Comparison of ENCODE assay signal across 8 cellular contexts in the genomic region with DNA sequence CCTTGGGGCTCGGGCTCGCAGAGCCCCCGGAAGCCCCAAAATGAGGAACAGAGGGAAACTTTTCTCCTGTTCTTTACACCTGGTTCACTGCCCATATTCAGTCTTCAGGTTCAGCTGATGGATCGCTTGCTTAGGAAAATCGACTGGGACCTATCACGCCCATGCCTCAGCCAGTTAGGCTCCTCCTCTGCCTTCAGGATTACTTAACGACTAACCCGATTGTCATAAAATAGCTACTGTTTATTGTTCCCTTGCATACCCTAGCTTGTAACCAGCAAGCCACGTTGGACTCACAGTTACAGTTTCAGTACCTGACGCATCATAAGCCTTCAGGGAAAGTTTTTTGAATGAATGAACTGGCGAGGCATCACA. TPM values are rescaled to one million over a fixed set of nuclear protein-coding genes. Genes with fewer than 3 reads are reported as not detected.
A peak's percentile ranks its signal among the peaks of the same experiment; 100 is the strongest.
DNase-seq lines count a peak whose midpoint lies in the region; ATAC-seq and TF ChIP-seq lines count a peak whose summit lies in the region.

No MANE protein-coding gene starts in this region.

- DNase-seq in AG04450 (ENCODE audit: low read depth, low spot score) (no peak), HFF-Myc (ENCODE audit: extremely low read depth, low read depth) (no peak), amniotic epithelial cell (ENCODE audit: low read depth) (peak; percentile 27), right lobe of liver (no peak), transverse colon (no peak), mesenteric fat pad (ENCODE audit: low spot score) (no peak)
- DNase-seq in stimulated activated naive CD4-positive, alpha-beta T cell (lab: John Stamatoyannopoulos, UW), result no peak
- no peak for DNase-seq in central memory CD4-positive, alpha-beta T cell

- H3K4me3 ChIP-seq in AG04450 (ENCODE audit: low read depth, low read length) (peak overlapping the region; percentile 91), HFF-Myc (replicated peaks; ENCODE audit: low read depth, low read length) (peak overlapping the region; percentile 90), right lobe of liver (peak overlapping the region; percentile 96 to 99 (median 99)), transverse colon (peak overlapping the region; percentile 52 to 92 (median 84))

- CTCF ChIA-PET in AG04450 (lab: Charles Lee), result interaction anchor here (0.6 to 2.1 kb wide), 3 partner anchors 24 to 519 kb away, joined by 3 to 9 read pairs (median 3); no protein-coding TSS in a partner anchor

- no peaks in the 10 kb centered on the region for H3K9me3 ChIP-seq in AG04450 (ENCODE audit: control insufficient read depth, insufficient read depth, low read length)
- H3K9me3 ChIP-seq in right lobe of liver, result no peaks in the 10 kb centered on the region
- H3K9me3 ChIP-seq in transverse colon, result no peaks in the 10 kb centered on the region

- peaks cover 0 to 45% (median 29%) of the 10 kb centered on the region in 4 donors for H3K36me3 ChIP-seq in right lobe of liver
- H3K36me3 ChIP-seq in transverse colon, result peaks cover 0 to 46% (median 20%) of the 10 kb centered on the region in 4 donors

- no peaks in the 10 kb centered on the region for H3K27me3 ChIP-seq in AG04450 (ENCODE audit: control insufficient read depth, insufficient read depth, low read length)
- no peaks in the 10 kb centered on the region for H3K27me3 ChIP-seq in right lobe of liver
- no peaks in the 10 kb centered on the region for H3K27me3 ChIP-seq in transverse colon

- POLR2A ChIA-PET in AG04450 (lab: Yijun Ruan, JAX), result interaction anchor here (0.6 to 1.7 kb wide), 6 partner anchors 8 to 249 kb away, joined by 3 to 12 read pairs (median 5); partner anchors contain the start of gene MTOR

- WGBS in right lobe of liver (ENCODE audit: insufficient coverage, low coverage, low lambda C conversion rate, missing lambda C conversion rate), result 0% methylated on average over 11 of the region's 11 CpGs
- 0% methylated on average over 11 of the region's 11 CpGs; no CpG with 5 or more reads in 1 of the 2 donors for WGBS in transverse colon (ENCODE audit: low coverage in 1 of 2), 2 donors

- no peak for ATAC-seq in right lobe of liver

- no peak overlapping the region for H3K27ac ChIP-seq in AG04450 (ENCODE audit: low read depth, low read length)
- peak overlapping the region in 2 of 3 donors; percentile 95 to 96 for H3K27ac ChIP-seq in right lobe of liver
- peak overlapping the region; percentile 92 to 98 (median 97) for H3K27ac ChIP-seq in transverse colon

- no peak for TF ChIP-seq CTCF in AG04450 (IDR thresholded peaks at IDR 0.05; ENCODE audit: low read depth, low read length)
- no peak for TF ChIP-seq CTCF in HFF-Myc (IDR thresholded peaks at IDR 0.05; ENCODE audit: low read depth, low read length, missing control alignments)
- no peak for TF ChIP-seq CTCF in right lobe of liver (IDR thresholded peaks at IDR 0.05)
- TF ChIP-seq CTCF in transverse colon (IDR thresholded peaks at IDR 0.05), result no peak

- no peak for TF ChIP-seq EP300 in transverse colon (IDR thresholded peaks at IDR 0.05; ENCODE audit: low read depth)

- intact Hi-C loops in right lobe of liver (cut with DNase I), result no loop called here
- intact Hi-C loops in transverse colon (cut with DNase I; ENCODE audit: low total_unique reads), result no loop called here

- no peak for TF ChIP-seq POLR2A in right lobe of liver (IDR thresholded peaks at IDR 0.05)
- TF ChIP-seq POLR2A in transverse colon (IDR thresholded peaks at IDR 0.05), result no peak

- H3K4me1 ChIP-seq in right lobe of liver (peaks cover 0 to 21% (median 7%) of the 10 kb centered on the region in 4 donors), transverse colon (peaks cover 14 to 52% (median 22%) of the 10 kb centered on the region in 4 donors)

- in situ Hi-C loops in transverse colon (cut with MboI; ENCODE audit: low pct_ligation_motif_present in 1 of 4, low pct_unique_long_range_greater_than_20kb in 1 of 4, low sequenced_read_pairs in 3 of 4), result no loop called here

RNA-seq across cellular contexts. Expression of gene TARDBP, which starts 0.7 kb away (rescaled TPM):
- polyA plus RNA-seq in AG04450 (2011; rRNA removed), result 148 and 218 TPM in 2 replicates
- polyA minus RNA-seq in AG04450 (2011; rRNA and poly(A)+ RNA removed), result 121 and 130 TPM in 2 replicates
- total RNA-seq in right lobe of liver (10 to 100 TPM; 57.2 to 84.4 (median 73.8) TPM), transverse colon (100 to 1,000 TPM; 112 to 278 (median 190) TPM), mesenteric fat pad (128 TPM)

RNA-seq across cellular contexts. Expression of gene MASP2, which starts 33.9 kb away (rescaled TPM):
- not detected in 2 replicates for polyA plus RNA-seq in AG04450 (2011; rRNA removed)
- polyA minus RNA-seq in AG04450 (2011; rRNA and poly(A)+ RNA removed), result not detected in 2 replicates
- 100 to 1,000 TPM; 144 to 222 (median 185) TPM for total RNA-seq in right lobe of liver
- not detected for total RNA-seq in transverse colon
- not detected for total RNA-seq in mesenteric fat pad

RNA-seq across cellular contexts. Expression of gene SRM, which starts 46.7 kb away (rescaled TPM):
- polyA plus RNA-seq in AG04450 (2011; rRNA removed), result 41.4 and 63.8 TPM in 2 replicates
- polyA minus RNA-seq in AG04450 (2011; rRNA and poly(A)+ RNA removed), result 84.0 and 117 TPM in 2 replicates
- total RNA-seq in right lobe of liver (10 to 100 TPM; 24.3 to 72.8 (median 31.6) TPM), transverse colon (10 to 100 TPM; 13.0 to 25.1 (median 20.3) TPM), mesenteric fat pad (103 TPM)

Comparison
In these comparisons a context has a peak if more than half of its experiments do, and no peak if none do; other contexts are left out.
1. RNA of gene MASP2, which starts 33.9 kb away (total RNA-seq): 144 to 222 TPM in right lobe of liver; not detected in transverse colon and not detected in mesenteric fat pad (single experiment); every median in the first group is over 100 times any median in the second.
2. Peak in every context shown above with its lines, with median percentiles within 50 percentile points of each other: H3K4me3 ChIP-seq.